ENCODE assay signal across 1 cellular context in genomic region chr21:44455524-44456206, GRCh38.
TF ChIP-seq lines count a peak whose summit lies in the region.

No MANE protein-coding gene starts in this region.

TF ChIP-seq in SK-N-SH, 30 proteins besides CTCF, POLR2A, EP300 and RAD21 (continued from another document):
- TF ChIP-seq ZBTB33 (IDR thresholded peaks at IDR 0.05; ENCODE audit: borderline replicate concordance, low read depth) = no peak
- no peak for TF ChIP-seq NRF1 (IDR thresholded peaks at IDR 0.05; ENCODE audit: low read depth, low read length)
- TF ChIP-seq FOXM1 (IDR thresholded peaks at IDR 0.05; ENCODE audit: low read depth) = no peak
- TF ChIP-seq GATA2 (CRISPR knock-in tag; IDR thresholded peaks at IDR 0.05) = no peak
- TF ChIP-seq MAX (IDR thresholded peaks at IDR 0.05; ENCODE audit: low read depth) = peak; percentile 27; the same call in 1 of the 2 replicates
- no peak for TF ChIP-seq EZH2phosphoT487 (IDR thresholded peaks at IDR 0.05; ENCODE audit: borderline replicate concordance, low read depth)
- no peak for TF ChIP-seq RXRA (IDR thresholded peaks at IDR 0.05; ENCODE audit: borderline replicate concordance, low read depth)
- no peak for TF ChIP-seq TAF1 (IDR thresholded peaks at IDR 0.05; ENCODE audit: borderline replicate concordance, low read depth, low read length)
- no peak for TF ChIP-seq GABPA (IDR thresholded peaks at IDR 0.05; ENCODE audit: low read depth)
- no peak for TF ChIP-seq IRF3 (IDR thresholded peaks at IDR 0.05; ENCODE audit: low read depth, low read length)
- TF ChIP-seq ELF1 (IDR thresholded peaks at IDR 0.05) = no peak
- TF ChIP-seq JUND (IDR thresholded peaks at IDR 0.05) = no peak
- no peak for TF ChIP-seq POLR2AphosphoS5 (IDR thresholded peaks at IDR 0.05; ENCODE audit: low read depth, low read length)
- TF ChIP-seq RFX5 (IDR thresholded peaks at IDR 0.05; ENCODE audit: low read length) = no peak
- TF ChIP-seq FOXJ3 (CRISPR knock-in tag; IDR thresholded peaks at IDR 0.05) = no peak
- TF ChIP-seq MEF2A (IDR thresholded peaks at IDR 0.05; ENCODE audit: borderline replicate concordance, low read depth) = no peak
- TF ChIP-seq SMC3 (IDR thresholded peaks at IDR 0.05; ENCODE audit: low read depth, low read length) = peak; percentile 15; the same call in 1 of the 2 replicates
- no peak for TF ChIP-seq NFIC (IDR thresholded peaks at IDR 0.05; ENCODE audit: borderline replicate concordance)
- no peak for TF ChIP-seq CHD2 (IDR thresholded peaks at IDR 0.05; ENCODE audit: low read length, partially characterized antibody)
- TF ChIP-seq, protein P1, sequence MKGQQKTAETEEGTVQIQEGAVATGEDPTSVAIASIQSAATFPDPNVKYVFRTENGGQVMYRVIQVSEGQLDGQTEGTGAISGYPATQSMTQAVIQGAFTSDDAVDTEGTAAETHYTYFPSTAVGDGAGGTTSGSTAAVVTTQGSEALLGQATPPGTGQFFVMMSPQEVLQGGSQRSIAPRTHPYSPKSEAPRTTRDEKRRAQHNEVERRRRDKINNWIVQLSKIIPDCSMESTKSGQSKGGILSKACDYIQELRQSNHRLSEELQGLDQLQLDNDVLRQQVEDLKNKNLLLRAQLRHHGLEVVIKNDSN (IDR thresholded peaks at IDR 0.05; ENCODE audit: borderline replicate concordance, low read depth) = peak; percentile 18; the same call in 1 of the 2 replicates
- no peak for TF ChIP-seq TCF12 (IDR thresholded peaks at IDR 0.05)
